8 cellular contexts compared by ENCODE assay signal in genomic region chr20:63630956-63631355, GRCh38. TPM values are rescaled to one million over a fixed set of nuclear protein-coding genes. Genes with fewer than 3 reads are reported as not detected.
DNase-seq lines count a peak whose midpoint lies in the region; ATAC-seq and TF ChIP-seq lines count a peak whose summit lies in the region.
"Not testable (repeated sequence)": the region's sequence is repeated elsewhere in the genome, so short reads cannot be mapped to it uniquely, and the experiment has no call there.

No MANE protein-coding gene starts in this region.

- peaks cover 64% of the 10 kb centered on the region for H3K4me1 ChIP-seq in BLaER1
- peaks cover 50% of the 10 kb centered on the region for H3K4me1 ChIP-seq in DOHH2 (ENCODE audit: control insufficient read depth, low read length)
- peaks cover 4 to 38% of the 10 kb centered on the region in 2 donors for H3K4me1 ChIP-seq in left lung
- H3K4me1 ChIP-seq in thymus (ENCODE audit: control insufficient read depth, insufficient read depth, low read length): peaks cover 26% of the 10 kb centered on the region

- peak overlapping the region; percentile 55 for H3K4me2 ChIP-seq in BLaER1
- H3K4me2 ChIP-seq in DOHH2 (ENCODE audit: low read length): peak overlapping the region; percentile 9; the same call in 1 of the 2 replicates

- H3K4me1 Mint-ChIP-seq in T-helper 17 cell: peaks cover 21% of the 10 kb centered on the region
- H3K4me1 Mint-ChIP-seq in activated naive CD4-positive, alpha-beta T cell treated with anti-CD3 and anti-CD28 coated beads, Interleukin-2, amount 50 U/mL, for 24 hours: peaks cover 64% of the 10 kb centered on the region
- peaks cover 16% of the 10 kb centered on the region for H3K4me1 Mint-ChIP-seq in glutamatergic neuron (ENCODE audit: low read depth, unreplicated experiment)
- peaks cover 14 to 66% (median 59%) of the 10 kb centered on the region in 4 donors for H3K4me1 Mint-ChIP-seq in naive thymus-derived CD8-positive, alpha-beta T cell

- H3K27ac Mint-ChIP-seq in T-helper 17 cell: peak overlapping the region; percentile 99
- H3K27ac Mint-ChIP-seq in activated naive CD4-positive, alpha-beta T cell treated with anti-CD3 and anti-CD28 coated beads, Interleukin-2, amount 50 U/mL, for 24 hours: peak overlapping the region; percentile 70
- not testable (repeated sequence) for H3K27ac Mint-ChIP-seq in glutamatergic neuron (ENCODE audit: unreplicated experiment)
- peak overlapping the region in 9 of 10 donors; percentile 60 to 98 (median 87) for H3K27ac Mint-ChIP-seq in naive thymus-derived CD8-positive, alpha-beta T cell

- not testable (repeated sequence) for H3K36me3 ChIP-seq in BLaER1; left lung; thymus (ENCODE audit: control insufficient read depth, insufficient read depth)
- peaks cover 22% of the 10 kb centered on the region for H3K36me3 ChIP-seq in DOHH2 (ENCODE audit: control insufficient read depth, low read length)

- not testable (repeated sequence) for H3K4me3 ChIP-seq in BLaER1; DOHH2 (ENCODE audit: low read length); left lung; thymus (ENCODE audit: low read length)

- not testable (repeated sequence) for TF ChIP-seq CTCF in DOHH2 (IDR thresholded peaks at IDR 0.05; ENCODE audit: low read depth, low read length, poor library complexity, severe bottlenecking); glutamatergic neuron (IDR thresholded peaks at IDR 0.05; ENCODE audit: partially characterized antibody, unreplicated experiment); left lung (IDR thresholded peaks at IDR 0.05)

- H3K9me3 ChIP-seq in BLaER1; DOHH2 (ENCODE audit: control insufficient read depth, insufficient read depth, low read length); T-helper 17 cell (ENCODE audit: control insufficient read depth, low read length, poor library complexity, severe bottlenecking); left lung; thymus (ENCODE audit: control insufficient read depth): not testable (repeated sequence)

- not testable (repeated sequence) for H3K9me3 Mint-ChIP-seq in activated naive CD4-positive, alpha-beta T cell treated with anti-CD3 and anti-CD28 coated beads, Interleukin-2, amount 50 U/mL, for 24 hours; naive thymus-derived CD8-positive, alpha-beta T cell
- H3K9me3 Mint-ChIP-seq in glutamatergic neuron (ENCODE audit: unreplicated experiment): peaks cover 18% of the 10 kb centered on the region

- H3K36me3 Mint-ChIP-seq in T-helper 17 cell (ENCODE audit: low read depth); activated naive CD4-positive, alpha-beta T cell treated with anti-CD3 and anti-CD28 coated beads, Interleukin-2, amount 50 U/mL, for 24 hours; glutamatergic neuron (ENCODE audit: unreplicated experiment): not testable (repeated sequence)
- H3K36me3 Mint-ChIP-seq in naive thymus-derived CD8-positive, alpha-beta T cell: peaks cover 6 to 16% (median 9%) of the 10 kb centered on the region in 3 donors

- not testable (repeated sequence) for H4K20me1 ChIP-seq in BLaER1; DOHH2 (ENCODE audit: control insufficient read depth, insufficient read depth, low read depth, low read length)

- not testable (repeated sequence) for ATAC-seq in T-helper 17 cell; left lung; naive thymus-derived CD8-positive, alpha-beta T cell

- H3K9me2 ChIP-seq in DOHH2 (replicated peaks; ENCODE audit: control insufficient read depth, low read length): not testable (repeated sequence)

- H3K79me2 ChIP-seq in DOHH2 (ENCODE audit: control insufficient read depth, low read length): peaks cover 30% of the 10 kb centered on the region

- POLR2A ChIA-PET in naive thymus-derived CD8-positive, alpha-beta T cell (lab: Charles Lee): interaction anchor here (2.1 to 13.5 kb wide), 2 partner anchors 8 to 12 kb away, joined by 6 to 740 read pairs; no protein-coding TSS in a partner anchor

- H3K27me3 Mint-ChIP-seq in T-helper 17 cell; activated naive CD4-positive, alpha-beta T cell treated with anti-CD3 and anti-CD28 coated beads, Interleukin-2, amount 50 U/mL, for 24 hours; naive thymus-derived CD8-positive, alpha-beta T cell: not testable (repeated sequence)
- H3K27me3 Mint-ChIP-seq in glutamatergic neuron (ENCODE audit: unreplicated experiment): peaks cover 18% of the 10 kb centered on the region

- H3K27ac ChIP-seq in BLaER1 (peak overlapping the region; percentile 35; the same call in 1 of the 2 replicates), left lung (peak overlapping the region; percentile 13 to 61), thymus (ENCODE audit: low read depth) (peak overlapping the region; percentile 18)
- H3K27ac ChIP-seq in DOHH2 (ENCODE audit: low read depth, low read length): not testable (repeated sequence)

- intact Hi-C loops in left lung (cut with DNase I): not testable (repeated sequence)

- H3K27me3 ChIP-seq in BLaER1; DOHH2 (ENCODE audit: control insufficient read depth, low read length); left lung; thymus (ENCODE audit: control insufficient read depth, insufficient read depth): not testable (repeated sequence)

- 97% methylated on average over 6 of the region's 6 CpGs for WGBS in thymus

- H3K9ac ChIP-seq in BLaER1: not testable (repeated sequence)

- not testable (repeated sequence) for H3K4me3 Mint-ChIP-seq in T-helper 17 cell; activated naive CD4-positive, alpha-beta T cell treated with anti-CD3 and anti-CD28 coated beads, Interleukin-2, amount 50 U/mL, for 24 hours; glutamatergic neuron (ENCODE audit: unreplicated experiment)
- H3K4me3 Mint-ChIP-seq in naive thymus-derived CD8-positive, alpha-beta T cell: peak overlapping the region in 6 of 10 donors; percentile 13 to 68 (median 34)

- peaks cover 21% of the 10 kb centered on the region for H3F3A ChIP-seq in DOHH2 (ENCODE audit: control insufficient read depth, insufficient read depth)

- DNase-seq in T-helper 17 cell; naive thymus-derived CD8-positive, alpha-beta T cell: not testable (repeated sequence)
- peak; percentile 0 for DNase-seq in glutamatergic neuron
- DNase-seq in left lung: peak; percentile 2 to 22

RNA-seq across cellular contexts. Expression of gene GMEB2, which starts 4.1 kb away (rescaled TPM):
- 10 to 100 TPM; 17.3 to 21.0 TPM for total RNA-seq in T-helper 17 cell
- 12.8 TPM for total RNA-seq in glutamatergic neuron (ENCODE audit: unreplicated experiment)
- 1 to 10 TPM; 8.1 to 9.8 TPM for total RNA-seq in left lung
- 10 to 100 TPM; 26.1 to 26.6 TPM for total RNA-seq in naive thymus-derived CD8-positive, alpha-beta T cell
- polyA plus RNA-seq in naive thymus-derived CD8-positive, alpha-beta T cell: 10 to 100 TPM in 1 of 3 donors, 1 to 10 TPM in 2; 6.2 to 16.3 (median 6.8) TPM
- 16.3 TPM for polyA plus RNA-seq in thymus

RNA-seq across cellular contexts. Expression of gene STMN3, which starts 22.3 kb away (rescaled TPM):
- total RNA-seq in T-helper 17 cell (10 to 100 TPM; 51.0 to 67.4 TPM), glutamatergic neuron (ENCODE audit: unreplicated experiment) (459 TPM), left lung (10 to 100 TPM; 12.6 to 13.1 TPM)
- total RNA-seq in naive thymus-derived CD8-positive, alpha-beta T cell: 100 to 1,000 TPM in 1 of 2 experiments, 10 to 100 TPM in 1; 94.3 to 102 TPM
- polyA plus RNA-seq in naive thymus-derived CD8-positive, alpha-beta T cell: 10 to 100 TPM; 21.6 to 35.4 (median 34.0) TPM
- polyA plus RNA-seq in thymus: 77.9 TPM

RNA-seq across cellular contexts. Expression of gene RTEL1, which starts 27.2 kb away (rescaled TPM):
- total RNA-seq in T-helper 17 cell (10 to 100 TPM; 30.7 to 35.0 TPM), glutamatergic neuron (ENCODE audit: unreplicated experiment) (36.3 TPM), left lung (10 to 100 TPM; 22.3 to 38.8 TPM)
- total RNA-seq in naive thymus-derived CD8-positive, alpha-beta T cell: 10 to 100 TPM; 23.6 to 25.5 TPM
- polyA plus RNA-seq in naive thymus-derived CD8-positive, alpha-beta T cell: 1 to 10 TPM; 3.2 to 6.8 (median 4.4) TPM
- polyA plus RNA-seq in thymus: 18.8 TPM

RNA-seq across cellular contexts. Expression of gene HELZ2, which starts 56.9 kb away (rescaled TPM):
- total RNA-seq in T-helper 17 cell (10 to 100 TPM; 48.0 to 54.8 TPM), glutamatergic neuron (ENCODE audit: unreplicated experiment) (87.7 TPM), left lung (10 to 100 TPM; 45.8 to 53.3 TPM)
- 10 to 100 TPM; 22.7 to 24.4 TPM for total RNA-seq in naive thymus-derived CD8-positive, alpha-beta T cell
- polyA plus RNA-seq in naive thymus-derived CD8-positive, alpha-beta T cell: 1 to 10 TPM; 3.1 to 4.6 (median 4.1) TPM
- 13.9 TPM for polyA plus RNA-seq in thymus
